1 cellular context compared by ENCODE assay signal in genomic region chr21:44907225-44907965, GRCh38.
TF ChIP-seq lines count a peak whose summit lies in the region.

No MANE protein-coding gene starts in this region.

TF ChIP-seq in GM12878, 131 proteins besides CTCF, POLR2A, EP300 and RAD21:
- TF ChIP-seq MLLT1 (IDR thresholded peaks at IDR 0.05) (no peak), SIX5 (IDR thresholded peaks at IDR 0.05; ENCODE audit: low read depth, low read length, severe bottlenecking) (no peak), LARP7 (IDR thresholded peaks at IDR 0.05) (no peak), TBL1XR1 (IDR thresholded peaks at IDR 0.05; ENCODE audit: low read depth, low read length) (no peak), CEBPB (IDR thresholded peaks at IDR 0.05; ENCODE audit: borderline replicate concordance in 1 of 2, low read depth in 2 of 2, low read length in 2 of 2) (no peak), MEF2B (IDR thresholded peaks at IDR 0.05; ENCODE audit: partially characterized antibody, poor library complexity, severe bottlenecking) (peak; percentile 80), YY1 (IDR thresholded peaks at IDR 0.05; ENCODE audit: low read depth, low read length) (no peak)
